In genomic region chr1:2189459-2190425, GRCh38 we compare ENCODE assay signal across 9 cellular contexts. TPM values are rescaled to one million over a fixed set of nuclear protein-coding genes. Genes with fewer than 3 reads are reported as not detected.
DNase-seq lines count a peak whose midpoint lies in the region; ATAC-seq and TF ChIP-seq lines count a peak whose summit lies in the region.
"Had no signal": no experiment of that assay in that cellular context is flagged by ENCODE, and none has a peak within 500 bp of the region (broad histone marks: within the 10 kb centered on the region; RNA-seq: fewer than 3 reads in every experiment).

No MANE protein-coding gene starts in this region.

- peak overlapping the region; percentile 83 for H3K4me3 Mint-ChIP-seq in activated naive CD8-positive, alpha-beta T cell treated with anti-CD3 and anti-CD28 coated beads, Interleukin-2, amount 10 ng/mL, durations not matched to agents 7 days and 5 days
- peak overlapping the region; percentile 78 for H3K4me3 Mint-ChIP-seq in osteocyte (ENCODE audit: unreplicated experiment)

- H3K9me3 ChIP-seq in testis = no peaks in the 10 kb centered on the region

- H3K4me1 Mint-ChIP-seq in activated naive CD8-positive, alpha-beta T cell treated with anti-CD3 and anti-CD28 coated beads, Interleukin-2, amount 10 ng/mL, durations not matched to agents 7 days and 5 days = peaks cover 8% of the 10 kb centered on the region
- H3K4me1 Mint-ChIP-seq in osteocyte (ENCODE audit: unreplicated experiment) = peaks cover 24% of the 10 kb centered on the region

- peak; percentile 78 for ATAC-seq in GM21447 (IDR thresholded peaks at IDR 0.05; ENCODE audit: unreplicated experiment)
- ATAC-seq in activated naive CD8-positive, alpha-beta T cell treated with anti-CD3 and anti-CD28 coated beads, Interleukin-2, amount 10 ng/mL, durations not matched to agents 7 days and 5 days (ENCODE audit: low read depth) = peak; percentile 98

- DNase-seq in C1 segment of cervical spinal cord (lab: John Stamatoyannopoulos, UW) = peak; percentile 57 to 99 (median 91)
- peak; percentile 95 for DNase-seq in NB4 (ENCODE audit: low read depth)
- DNase-seq in SKM-1 treated with dmso at 0.1 percent for 144 hours (lab: John Stamatoyannopoulos, UW; ENCODE audit: unreplicated experiment) = peak; percentile 75
- DNase-seq in activated naive CD8-positive, alpha-beta T cell treated with anti-CD3 and anti-CD28 coated beads, Interleukin-2, amount 10 ng/mL, durations not matched to agents 7 days and 5 days = peak; percentile 91
- peak; percentile 88 to 98 (median 95) for DNase-seq in head of caudate nucleus
- DNase-seq in osteocyte (ENCODE audit: extremely low spot score, unreplicated experiment) = peak; percentile 97
- peak; percentile 97 for DNase-seq in testis

- peak overlapping the region; percentile 93 to 94 for H3K27ac ChIP-seq in testis
- H3K27ac ChIP-seq: KMS-11 had no signal

- peaks cover 35% of the 10 kb centered on the region for H3K4me1 ChIP-seq in testis

- intact Hi-C loops in head of caudate nucleus (cut with DNase I) = no loop called here
- intact Hi-C loops in testis (cut with DNase I; ENCODE audit: low total_unique reads) = no loop called here

- H3K4me3 ChIP-seq in NB4 (ENCODE audit: low read depth, low read length) (peak overlapping the region; percentile 60), testis (peak overlapping the region; percentile 43 to 61)

- WGBS in testis, 2 donors = 0 to 8% methylated on average over 3 to 64 of the region's 65 CpGs

- TF ChIP-seq POLR2A in NB4 (IDR thresholded peaks at IDR 0.05; ENCODE audit: extremely low read depth, insufficient read length) (no peak), testis (IDR thresholded peaks at IDR 0.05) (no peak)

- POLR2A ChIA-PET in activated naive CD8-positive, alpha-beta T cell treated with anti-CD3 and anti-CD28 coated beads, Interleukin-2, amount 10 ng/mL, durations not matched to agents 7 days and 5 days (lab: Charles Lee) = interaction anchor here (0.6 to 1.6 kb wide), 12 partner anchors 10 to 376 kb away, joined by 3 to 7 read pairs (median 3); partner anchors contain the start of genes MORN1 and RER1

- no peaks in the 10 kb centered on the region for H3K36me3 Mint-ChIP-seq in activated naive CD8-positive, alpha-beta T cell treated with anti-CD3 and anti-CD28 coated beads, Interleukin-2, amount 10 ng/mL, durations not matched to agents 7 days and 5 days
- peaks cover 2% of the 10 kb centered on the region for H3K36me3 Mint-ChIP-seq in osteocyte (ENCODE audit: unreplicated experiment)

- H3K36me3 ChIP-seq in testis (ENCODE audit: low read depth, missing control alignments) = no peaks in the 10 kb centered on the region

- TF ChIP-seq CTCF in NB4 (IDR thresholded peaks at IDR 0.05; ENCODE audit: low read depth, low read length) = no peak
- no peak for TF ChIP-seq CTCF in osteocyte (IDR thresholded peaks at IDR 0.05)
- TF ChIP-seq CTCF in testis (IDR thresholded peaks at IDR 0.05) = peak in 1 of 3 experiments; percentile 3

- H3K27me3 Mint-ChIP-seq in activated naive CD8-positive, alpha-beta T cell treated with anti-CD3 and anti-CD28 coated beads, Interleukin-2, amount 10 ng/mL, durations not matched to agents 7 days and 5 days = no peaks in the 10 kb centered on the region
- H3K27me3 Mint-ChIP-seq in osteocyte (ENCODE audit: unreplicated experiment) = no peaks in the 10 kb centered on the region

- H3K9me3 Mint-ChIP-seq in activated naive CD8-positive, alpha-beta T cell treated with anti-CD3 and anti-CD28 coated beads, Interleukin-2, amount 10 ng/mL, durations not matched to agents 7 days and 5 days = no peaks in the 10 kb centered on the region
- no peaks in the 10 kb centered on the region for H3K9me3 Mint-ChIP-seq in osteocyte (ENCODE audit: unreplicated experiment)

- no peaks in the 10 kb centered on the region for H3K27me3 ChIP-seq in testis

- H3K27ac Mint-ChIP-seq in activated naive CD8-positive, alpha-beta T cell treated with anti-CD3 and anti-CD28 coated beads, Interleukin-2, amount 10 ng/mL, durations not matched to agents 7 days and 5 days = peak overlapping the region; percentile 93
- H3K27ac Mint-ChIP-seq in osteocyte (ENCODE audit: unreplicated experiment) = peak overlapping the region; percentile 96

RNA-seq across cellular contexts. Expression of gene FAAP20, which starts 4.8 kb away (rescaled TPM):
- total RNA-seq in activated naive CD8-positive, alpha-beta T cell treated with anti-CD3 and anti-CD28 coated beads, Interleukin-2, amount 10 ng/mL, durations not matched to agents 7 days and 5 days = 10 to 100 TPM; 59.0 to 61.0 TPM
- 85.1 and 90.4 TPM in 2 replicates for total RNA-seq in osteocyte
- 10 to 100 TPM; 65.5 to 72.0 TPM for total RNA-seq in testis
- 72.6 TPM for polyA plus RNA-seq in testis (ENCODE audit: insufficient read depth, low read depth, low replicate concordance)

RNA-seq across cellular contexts. Expression of gene SKI, which starts 38.4 kb away (rescaled TPM):
- total RNA-seq in activated naive CD8-positive, alpha-beta T cell treated with anti-CD3 and anti-CD28 coated beads, Interleukin-2, amount 10 ng/mL, durations not matched to agents 7 days and 5 days = 10 to 100 TPM; 59.3 to 71.6 TPM
- total RNA-seq in osteocyte = 131 and 132 TPM in 2 replicates
- 10 to 100 TPM; 85.7 to 87.1 TPM for total RNA-seq in testis
- 40.2 TPM for polyA plus RNA-seq in testis (ENCODE audit: insufficient read depth, low read depth, low replicate concordance)

Comparison
In these comparisons a context has a peak if more than half of its experiments do, and no peak if none do; other contexts are left out.
1. Peak in every context shown above with its lines: DNase-seq, ATAC-seq, H3K4me3 ChIP-seq and H3K27ac ChIP-seq.